In genomic region chr22:42261266-42261665, GRCh38 we compare ENCODE assay signal across 26 cellular contexts. TPM values are rescaled to one million over a fixed set of nuclear protein-coding genes. Genes with fewer than 3 reads are reported as not detected.
DNase-seq lines count a peak whose midpoint lies in the region; ATAC-seq and TF ChIP-seq lines count a peak whose summit lies in the region.
"Had no signal": no experiment of that assay in that cellular context is flagged by ENCODE, and none has a peak within 500 bp of the region (broad histone marks: within the 10 kb centered on the region; RNA-seq: fewer than 3 reads in every experiment).

No MANE protein-coding gene starts in this region.

- no peaks in the 10 kb centered on the region for H3K9me3 ChIP-seq in CD4-positive, alpha-beta T cell (ENCODE audit: control insufficient read depth, low read length)
- no peaks in the 10 kb centered on the region for H3K9me3 ChIP-seq in mucosa of descending colon
- H3K9me3 ChIP-seq: pancreas, right atrium auricular region, testis had no signal

- H3K36me3 Mint-ChIP-seq in CD4-positive, alpha-beta T cell (ENCODE audit: low read depth), result no peaks in the 10 kb centered on the region
- H3K36me3 Mint-ChIP-seq: natural killer cell had no signal

- DNase-seq in CD4-positive, alpha-beta T cell, result no peak
- DNase-seq in HS-5 (ENCODE audit: low read depth) (peak; percentile 23), choroid plexus epithelial cell (ENCODE audit: low read depth) (peak; percentile 69), iris pigment epithelial cell (ENCODE audit: low read depth) (peak; percentile 67), mucosa of descending colon (no peak), HUDEP-2 (lab: John Stamatoyannopoulos, UW; ENCODE audit: unreplicated experiment in 76 of 76) (no peak)
- DNase-seq: activated CD4-positive, alpha-beta T cell treated with anti-CD3 and anti-CD28 coated beads for 36 hours; activated naive CD4-positive, alpha-beta T cell; activated T-cell treated with anti-CD3 and anti-CD28 coated beads, Interleukin-2, amount 50 U/mL, for 24 hours; amniotic stem cell; CD4-positive, alpha-beta memory T cell; cortex of kidney; DMS53; natural killer cell; NCI-H1092 treated with DMSO at 0.1 percent for 48 hours; NCI-H187 treated with DMSO at 0.1 percent for 48 hours; NCI-H69; pancreas; RPMI8226; stimulated activated naive CD4-positive, alpha-beta T cell treated with Interleukin-2 at 50 U/mL for 16 hours; testis had no signal

- peaks cover 9% of the 10 kb centered on the region for H3K4me1 ChIP-seq in mucosa of descending colon (ENCODE audit: low read depth)
- H3K4me1 ChIP-seq: testis had no signal

- CTCF ChIA-PET in CD4-positive, alpha-beta T cell (lab: Charles Lee), result no interaction called here

- no peaks in the 10 kb centered on the region for H3K27me3 ChIP-seq in CD4-positive, alpha-beta T cell (ENCODE audit: control insufficient read depth, insufficient read depth, low read length)
- H3K27me3 ChIP-seq: cardiac muscle cell, foreskin keratinocyte, pancreas, right atrium auricular region, testis had no signal

- H3K27ac Mint-ChIP-seq in CD4-positive, alpha-beta T cell, result peak overlapping the region; percentile 29
- H3K27ac Mint-ChIP-seq: activated CD4-positive, alpha-beta T cell treated with anti-CD3 and anti-CD28 coated beads for 36 hours; natural killer cell; T-helper 1 cell treated with Interleukin-12 subunit alpha and Interleukin-12 subunit beta and Interleukin-4 antibody, amounts not matched to agents 30 μg/mL and 1 μg/mL, for 36 hours had no signal

- peaks cover 100% of the 10 kb centered on the region for H3K4me1 Mint-ChIP-seq in CD4-positive, alpha-beta T cell (ENCODE audit: low read depth)

- ATAC-seq in CD4-positive, alpha-beta T cell (ENCODE audit: poor library complexity), result no peak
- ATAC-seq in mucosa of descending colon, result no peak
- ATAC-seq in GM21723 (IDR thresholded peaks at IDR 0.05; ENCODE audit: unreplicated experiment), result no peak
- ATAC-seq: activated CD4-positive, alpha-beta T cell treated with anti-CD3 and anti-CD28 coated beads for 36 hours; foreskin keratinocyte; natural killer cell; pancreas had no signal

- no peak for TF ChIP-seq CTCF in CD4-positive, alpha-beta T cell (IDR thresholded peaks at IDR 0.05)
- TF ChIP-seq CTCF in choroid plexus epithelial cell (conservative IDR thresholded peaks at IDR 0.05; ENCODE audit: low read depth, low read length), result no peak
- no peak for TF ChIP-seq CTCF in mucosa of descending colon (IDR thresholded peaks at IDR 0.05)

- H3K9me3 Mint-ChIP-seq in CD4-positive, alpha-beta T cell, result no peaks in the 10 kb centered on the region
- H3K9me3 Mint-ChIP-seq: activated T-cell treated with anti-CD3 and anti-CD28 coated beads, Interleukin-2, amount 50 U/mL, for 24 hours; natural killer cell; T-helper 1 cell treated with Interleukin-12 subunit alpha and Interleukin-12 subunit beta and Interleukin-4 antibody, amounts not matched to agents 30 μg/mL and 1 μg/mL, for 36 hours had no signal

- no peaks in the 10 kb centered on the region for H3K36me3 ChIP-seq in mucosa of descending colon (ENCODE audit: low read depth)
- H3K36me3 ChIP-seq: cardiac muscle cell, pancreas, right atrium auricular region had no signal

- H3K4me3 ChIP-seq in choroid plexus epithelial cell (ENCODE audit: low read depth, low read length) (no peak overlapping the region), mucosa of descending colon (no peak overlapping the region)
- H3K4me3 ChIP-seq: cardiac muscle cell, pancreas, right atrium auricular region, testis had no signal

- H3K27me3 Mint-ChIP-seq in CD4-positive, alpha-beta T cell, result no peaks in the 10 kb centered on the region
- H3K27me3 Mint-ChIP-seq: activated CD4-positive, alpha-beta T cell treated with anti-CD3 and anti-CD28 coated beads for 36 hours; activated T-cell treated with anti-CD3 and anti-CD28 coated beads, Interleukin-2, amount 50 U/mL, for 24 hours; CD4-positive, alpha-beta memory T cell had no signal

- no peak overlapping the region for H3K4me3 Mint-ChIP-seq in CD4-positive, alpha-beta T cell
- H3K4me3 Mint-ChIP-seq: activated CD4-positive, alpha-beta T cell treated with anti-CD3 and anti-CD28 coated beads for 36 hours; activated T-cell treated with anti-CD3 and anti-CD28 coated beads, Interleukin-2, amount 50 U/mL, for 24 hours; natural killer cell; T-helper 1 cell treated with Interleukin-12 subunit alpha and Interleukin-12 subunit beta and Interleukin-4 antibody, amounts not matched to agents 30 μg/mL and 1 μg/mL, for 36 hours had no signal

- no peak overlapping the region for H3K27ac ChIP-seq in CD4-positive, alpha-beta T cell (ENCODE audit: low read depth, low read length)
- H3K27ac ChIP-seq: cardiac muscle cell, foreskin keratinocyte, pancreas, right atrium auricular region, testis had no signal

- POLR2A ChIA-PET in CD4-positive, alpha-beta T cell (lab: Charles Lee), result no interaction called here

- intact Hi-C loops in CD4-positive, alpha-beta T cell (cut with DNase I, micrococcal nuclease), result no loop called here
- intact Hi-C loops in mucosa of descending colon (cut with DNase I, micrococcal nuclease), result no loop called here

RNA-seq across cellular contexts. Expression of gene TCF20, which starts 9.2 kb away (rescaled TPM):
- total RNA-seq in CD4-positive, alpha-beta T cell, result 10 to 100 TPM; 61.6 to 64.1 TPM
- total RNA-seq in mucosa of descending colon, result 10 to 100 TPM; 50.6 to 62.8 (median 58.2) TPM

Comparison
In these comparisons a context has a peak if more than half of its experiments do, and no peak if none do; other contexts are left out.
1. DNase-seq: peak in HS-5 (single experiment), choroid plexus epithelial cell (single experiment) and iris pigment epithelial cell (single experiment); none in CD4-positive, alpha-beta T cell (0 of 10), mucosa of descending colon (0 of 3) and HUDEP-2 (0 of 76).